ENCODE assay signal across 2 cellular contexts in the genomic region with DNA sequence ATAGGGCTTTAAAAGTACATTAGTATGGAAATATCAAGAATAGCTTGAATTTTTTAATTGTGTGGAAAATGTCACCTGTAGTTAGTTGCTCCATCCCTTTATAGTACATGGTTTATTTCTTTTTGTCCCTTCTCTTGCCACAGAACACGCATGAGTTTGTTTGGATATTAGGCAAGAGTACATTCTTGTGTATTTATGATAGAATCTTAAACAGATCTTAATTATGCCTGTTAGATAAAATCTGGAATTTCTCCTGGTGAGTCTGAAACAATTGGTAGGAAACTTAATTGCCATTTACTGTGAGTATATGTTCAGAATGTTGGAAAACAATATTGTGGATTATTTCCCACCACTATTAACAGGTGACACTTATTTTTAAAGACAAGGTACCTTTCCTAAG.
TF ChIP-seq lines count a peak whose summit lies in the region.

No MANE protein-coding gene starts in this region.

TF ChIP-seq in liver, 16 proteins besides CTCF, POLR2A, EP300 and RAD21:
- peak in 1 of 2 donors; percentile 21 for TF ChIP-seq HNF4A (conservative IDR thresholded peaks at IDR 0.05)
- TF ChIP-seq, protein P1, sequence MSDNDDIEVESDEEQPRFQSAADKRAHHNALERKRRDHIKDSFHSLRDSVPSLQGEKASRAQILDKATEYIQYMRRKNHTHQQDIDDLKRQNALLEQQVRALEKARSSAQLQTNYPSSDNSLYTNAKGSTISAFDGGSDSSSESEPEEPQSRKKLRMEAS (IDR thresholded peaks at IDR 0.05): no peak
- TF ChIP-seq RXRA (IDR thresholded peaks at IDR 0.05): peak in 1 of 2 donors; percentile 21
- TF ChIP-seq YY1 (IDR thresholded peaks at IDR 0.05): peak; percentile 15

TF ChIP-seq in HepG2, 621 proteins besides CTCF, POLR2A, EP300 and RAD21:
- TF ChIP-seq ADNP (CRISPR knock-in tag; IDR thresholded peaks at IDR 0.05): no peak
